In genomic region chr19:30091456-30091855, GRCh38 we compare ENCODE assay signal across 16 cellular contexts.
"Had no signal": no experiment of that assay in that cellular context is flagged by ENCODE, and none has a peak within 500 bp of the region (broad histone marks: within the 10 kb centered on the region; RNA-seq: fewer than 3 reads in every experiment).

No MANE protein-coding gene starts in this region.

- H3K27me3 ChIP-seq: neutrophil, right atrium auricular region had no signal

- H3K9me3 ChIP-seq: neutrophil, right atrium auricular region had no signal

- H3K27ac ChIP-seq: neutrophil, right atrium auricular region had no signal

- H3K4me1 ChIP-seq: right atrium auricular region had no signal

- DNase-seq: effector memory CD4-positive, alpha-beta T cell; immature natural killer cell; left cardiac atrium; mesendoderm; naive B cell; small intestine; stimulated activated CD4-positive, alpha-beta T cell treated with anti-CD3 and anti-CD28 coated beads, Interleukin-2, amount 100 ng/mL, for 48 hours; stimulated activated naive CD4-positive, alpha-beta T cell treated with Interleukin-2 at 50 U/mL for 16 hours; trophoblast cell had no signal

- H3K4me3 ChIP-seq: right atrium auricular region had no signal

- ATAC-seq: esophagus mucosa, left cardiac atrium had no signal

- H3K36me3 ChIP-seq: neutrophil, right atrium auricular region had no signal

- FAIRE-seq: endometrium, frontal cortex, keratinocyte, small intestine, urothelium cell line had no signal
